Comparison of ENCODE assay signal across 8 cellular contexts in the genomic region with DNA sequence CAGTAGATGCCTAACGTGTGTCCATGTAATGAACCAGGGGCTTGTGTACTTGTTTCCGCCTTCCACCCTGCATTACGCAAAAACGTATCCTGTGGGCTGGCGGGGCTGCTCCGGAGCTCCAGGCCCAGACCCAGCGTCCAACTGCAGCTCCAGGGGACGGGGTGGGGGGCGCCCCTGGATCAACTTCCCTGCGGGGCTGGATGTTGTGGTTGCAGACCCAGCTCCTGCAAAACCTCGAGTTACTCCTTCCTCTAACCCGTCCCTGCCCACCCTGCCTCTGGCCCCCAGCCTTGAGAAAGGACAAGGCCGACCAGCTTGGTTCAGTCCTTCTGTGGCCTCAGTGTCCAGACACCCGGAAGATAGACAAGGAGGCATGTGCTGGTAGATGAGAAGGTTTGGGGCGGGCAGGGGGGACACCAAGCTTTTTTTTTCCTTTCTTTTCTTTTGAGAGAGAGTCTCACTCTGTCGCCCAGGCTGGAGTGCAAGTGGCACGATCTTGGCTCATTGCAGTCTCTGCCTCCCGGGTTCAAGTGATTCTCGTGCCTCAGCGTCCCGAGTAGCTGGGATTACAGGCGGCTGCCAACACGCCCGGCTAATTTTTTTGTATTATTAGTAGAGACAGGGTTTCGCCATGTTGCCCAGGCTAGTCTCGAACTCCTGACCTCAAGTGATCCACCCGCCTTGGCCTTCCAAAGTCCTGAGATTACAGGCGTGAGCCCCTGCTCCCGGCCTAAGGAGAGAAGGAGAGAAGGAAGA. TPM values are rescaled to one million over a fixed set of nuclear protein-coding genes. Genes with fewer than 3 reads are reported as not detected.
A peak's percentile ranks its signal among the peaks of the same experiment; 100 is the strongest.
DNase-seq lines count a peak whose midpoint lies in the region; ATAC-seq and TF ChIP-seq lines count a peak whose summit lies in the region.

No MANE protein-coding gene starts in this region.

- peaks cover 26% of the 10 kb centered on the region for H3K36me3 ChIP-seq in BLaER1

- peaks cover 12% of the 10 kb centered on the region for H3K4me1 Mint-ChIP-seq in nephron progenitor cell

- peaks cover 23% of the 10 kb centered on the region for H3K36me3 Mint-ChIP-seq in nephron progenitor cell (ENCODE audit: low read depth)

- no peak for ATAC-seq in GM18511 (IDR thresholded peaks at IDR 0.05; ENCODE audit: unreplicated experiment)
- ATAC-seq in GM21381 (IDR thresholded peaks at IDR 0.05; ENCODE audit: unreplicated experiment), result no peak
- ATAC-seq in HG02798 (IDR thresholded peaks at IDR 0.05; ENCODE audit: poor library complexity, unreplicated experiment), result no peak

- peaks cover 3% of the 10 kb centered on the region for H3K27me3 Mint-ChIP-seq in nephron progenitor cell (ENCODE audit: low read depth, poor library complexity)

- H3K9me3 Mint-ChIP-seq in nephron progenitor cell, result no peaks in the 10 kb centered on the region

- peak overlapping the region; percentile 87 for H3K4me2 ChIP-seq in BLaER1

- peak overlapping the region; percentile 80 for H3K9ac ChIP-seq in BLaER1

- DNase-seq in NB4 (ENCODE audit: low read depth), result peak; percentile 89
- no peak for DNase-seq in dorsolateral prefrontal cortex
- DNase-seq in nephron progenitor cell, result no peak
- no peak for DNase-seq in AG20443 (ENCODE audit: low spot score)

- H3K4me3 Mint-ChIP-seq in nephron progenitor cell, result peak overlapping the region; percentile 92

- intact Hi-C loops in dorsolateral prefrontal cortex (cut with DNase I), result loop anchor here in 1 of 2 donors (5.0 kb wide), 1 partner anchor 207 kb away; a partner anchor contains a TSS

- no peak for TF ChIP-seq POLR2A in NB4 (IDR thresholded peaks at IDR 0.05; ENCODE audit: extremely low read depth, insufficient read length)

- no peaks in the 10 kb centered on the region for H4K20me1 ChIP-seq in BLaER1

- H3K4me3 ChIP-seq in BLaER1 (peak overlapping the region; percentile 81), NB4 (ENCODE audit: low read depth, low read length) (peak overlapping the region; percentile 86), dorsolateral prefrontal cortex (peak overlapping the region; percentile 74 to 98 (median 87))

- H3K4me1 ChIP-seq in BLaER1, result peaks cover 33% of the 10 kb centered on the region

- H3K27ac Mint-ChIP-seq in nephron progenitor cell, result no peak overlapping the region

- TF ChIP-seq CTCF in NB4 (IDR thresholded peaks at IDR 0.05; ENCODE audit: low read depth, low read length), result no peak
- no peak for TF ChIP-seq CTCF in dorsolateral prefrontal cortex (IDR thresholded peaks at IDR 0.05 in 54 of 56, conservative IDR thresholded peaks at IDR 0.05 in 2 of 56; ENCODE audit: low read depth in 1 of 56, partially characterized antibody in 56 of 56)
- TF ChIP-seq CTCF in nephron progenitor cell (IDR thresholded peaks at IDR 0.05), result no peak

- H3K27ac ChIP-seq in BLaER1 (peak overlapping the region; percentile 84), dorsolateral prefrontal cortex (peak overlapping the region; percentile 30 to 99 (median 94))

- no peaks in the 10 kb centered on the region for H3K27me3 ChIP-seq in BLaER1
- H3K27me3 ChIP-seq in dorsolateral prefrontal cortex, result no peaks in the 10 kb centered on the region

- no peaks in the 10 kb centered on the region for H3K9me3 ChIP-seq in BLaER1

RNA-seq across cellular contexts. Expression of a gene that starts 0.7 kb away (rescaled TPM):
- total RNA-seq in dorsolateral prefrontal cortex, result 100 to 1,000 TPM; 155 to 256 (median 195) TPM

RNA-seq across cellular contexts. Expression of a gene that starts 25.3 kb away (rescaled TPM):
- 1 to 10 TPM in 1 of 120 experiments, under 1 TPM in 15, not detected in 104; 0.13 to 1.2 (median 0.26) TPM for total RNA-seq in dorsolateral prefrontal cortex

RNA-seq across cellular contexts. Expression of a gene that starts 29.7 kb away (rescaled TPM):
- under 1 TPM in 7 of 120 experiments, not detected in 113; 0.22 to 0.52 (median 0.36) TPM for total RNA-seq in dorsolateral prefrontal cortex

RNA-seq across cellular contexts. Expression of a gene that starts 32.0 kb away (rescaled TPM):
- 100 to 1,000 TPM in 2 of 120 experiments, 10 to 100 TPM in 118; 59.1 to 102 (median 84.3) TPM for total RNA-seq in dorsolateral prefrontal cortex

RNA-seq across cellular contexts. Expression of a gene that starts 36.7 kb away (rescaled TPM):
- total RNA-seq in dorsolateral prefrontal cortex, result 10 to 100 TPM in 5 of 120 experiments, 1 to 10 TPM in 102, under 1 TPM in 13; 0.39 to 24.1 (median 2.3) TPM
